ENCODE assay signal across 8 cellular contexts in genomic region chr2:121297217-121297830, GRCh38. TPM values are rescaled to one million over a fixed set of nuclear protein-coding genes. Genes with fewer than 3 reads are reported as not detected.
A peak's percentile ranks its signal among the peaks of the same experiment; 100 is the strongest.
DNase-seq lines count a peak whose midpoint lies in the region; ATAC-seq and TF ChIP-seq lines count a peak whose summit lies in the region.

No MANE protein-coding gene starts in this region.

- no peaks in the 10 kb centered on the region for H3K9me3 ChIP-seq in PC-3 (ENCODE audit: low read length)
- H3K9me3 ChIP-seq in esophagus muscularis mucosa = no peaks in the 10 kb centered on the region
- no peaks in the 10 kb centered on the region for H3K9me3 ChIP-seq in parathyroid adenoma (ENCODE audit: control insufficient read depth, low read length)

- H3K79me2 ChIP-seq in PC-3 (ENCODE audit: low read length) (no peaks in the 10 kb centered on the region), parathyroid adenoma (no peaks in the 10 kb centered on the region)

- ATAC-seq in HG03342 (IDR thresholded peaks at IDR 0.05; ENCODE audit: unreplicated experiment) = peak; percentile 78
- peak; percentile 96 for ATAC-seq in PC-3
- ATAC-seq in HG03439 (IDR thresholded peaks at IDR 0.05; ENCODE audit: unreplicated experiment) = no peak
- ATAC-seq in GM21381 (IDR thresholded peaks at IDR 0.05; ENCODE audit: unreplicated experiment) = no peak

- TF ChIP-seq POLR2A in esophagus muscularis mucosa (IDR thresholded peaks at IDR 0.05; ENCODE audit: low read depth) = no peak

- BruUV-seq in PC-3 (replicated peaks; lab: Mats Ljungman, UMichigan) = no TSS peak

- H3K36me3 ChIP-seq in GM06990 (ENCODE audit: control insufficient read depth, insufficient read depth, low read length) (no peaks in the 10 kb centered on the region), PC-3 (ENCODE audit: low read depth, low read length) (no peaks in the 10 kb centered on the region), esophagus muscularis mucosa (no peaks in the 10 kb centered on the region), parathyroid adenoma (ENCODE audit: control insufficient read depth, insufficient read depth, low read length) (no peaks in the 10 kb centered on the region)

- H3K27me3 ChIP-seq in GM06990 (replicated peaks; ENCODE audit: control insufficient read depth, insufficient read depth, low read length) (no peaks in the 10 kb centered on the region), PC-3 (ENCODE audit: low read length) (no peaks in the 10 kb centered on the region), esophagus muscularis mucosa (peaks cover 0 to 17% (median 0%) of the 10 kb centered on the region in 4 donors), parathyroid adenoma (ENCODE audit: control insufficient read depth, insufficient read depth, low read length) (no peaks in the 10 kb centered on the region)

- no peak overlapping the region for H3K9ac ChIP-seq in PC-3 (ENCODE audit: low read length)
- H3K9ac ChIP-seq in parathyroid adenoma = no peak overlapping the region

- peak overlapping the region; percentile 46; the same call in 1 of the 2 replicates for H2AFZ ChIP-seq in PC-3 (ENCODE audit: low read length)
- no peak overlapping the region for H2AFZ ChIP-seq in parathyroid adenoma

- H3K4me2 ChIP-seq in PC-3 (ENCODE audit: low read length) (no peak overlapping the region), parathyroid adenoma (ENCODE audit: low read length) (no peak overlapping the region)

- no peaks in the 10 kb centered on the region for H4K20me1 ChIP-seq in PC-3 (ENCODE audit: low read length)

- DNase-seq in GM06990 (ENCODE audit: extremely low read depth, insufficient read length) = no peak
- peak; percentile 54 for DNase-seq in PC-3
- no peak for DNase-seq in esophagus muscularis mucosa (ENCODE audit: extremely low spot score)
- DNase-seq in activated naive CD4-positive, alpha-beta T cell treated with anti-CD3 and anti-CD28 coated beads, Interleukin-2, amount 50 U/mL, for 16 hours = no peak

- H3K9me2 ChIP-seq in PC-3 (replicated peaks; ENCODE audit: low read length) = no peaks in the 10 kb centered on the region

- no peak overlapping the region for H3K27ac ChIP-seq in PC-3 (ENCODE audit: low read length)
- H3K27ac ChIP-seq in esophagus muscularis mucosa (replicated peaks in 1 of 4) = no peak overlapping the region
- no peak overlapping the region for H3K27ac ChIP-seq in parathyroid adenoma

- no peak for TF ChIP-seq EP300 in esophagus muscularis mucosa (IDR thresholded peaks at IDR 0.05)

- intact Hi-C loops in PC-3 (cut with micrococcal nuclease) = no loop called here
- intact Hi-C loops in esophagus muscularis mucosa (cut with DNase I) = no loop called here

- CTCF ChIA-PET in PC-3 (lab: Charles Lee) = interaction anchor here (0.9 to 1.0 kb wide), 2 partner anchors 18 to 169 kb away, joined by 3 to 6 read pairs; no protein-coding TSS in a partner anchor

- 51% methylated on average over 9 of the region's 9 CpGs for WGBS in esophagus muscularis mucosa

- no peaks in the 10 kb centered on the region for H3K4me1 ChIP-seq in PC-3 (ENCODE audit: insufficient read depth, low read length)
- no peaks in the 10 kb centered on the region for H3K4me1 ChIP-seq in esophagus muscularis mucosa
- no peaks in the 10 kb centered on the region for H3K4me1 ChIP-seq in parathyroid adenoma

- POLR2A ChIA-PET in PC-3 (lab: Charles Lee; ENCODE audit: unreplicated experiment) = interaction anchor here (0.6 kb wide), 1 partner anchor 434 kb away, joined by 3 read pairs; no protein-coding TSS in a partner anchor

- no peak overlapping the region for H3K4me3 ChIP-seq in GM06990 (replicated peaks; ENCODE audit: low read depth, low read length)
- H3K4me3 ChIP-seq in PC-3 (ENCODE audit: low read length) = no peak overlapping the region
- no peak overlapping the region for H3K4me3 ChIP-seq in esophagus muscularis mucosa
- H3K4me3 ChIP-seq in parathyroid adenoma (ENCODE audit: low read depth, low read length) = no peak overlapping the region

- no peaks in the 10 kb centered on the region for H3F3A ChIP-seq in PC-3 (ENCODE audit: low read length, unreplicated experiment)

- TF ChIP-seq CTCF in GM06990 (IDR thresholded peaks at IDR 0.05; ENCODE audit: insufficient read depth, low read length, poor library complexity, severe bottlenecking) = peak; percentile 61
- TF ChIP-seq CTCF in PC-3 (conservative IDR thresholded peaks at IDR 0.05; ENCODE audit: low read depth, low read length) = peak; percentile 75
- peak in 2 of 3 experiments; percentile 18 to 43 for TF ChIP-seq CTCF in esophagus muscularis mucosa (IDR thresholded peaks at IDR 0.05)
- peak; percentile 39 for TF ChIP-seq CTCF in parathyroid adenoma (IDR thresholded peaks at IDR 0.05)

RNA-seq across cellular contexts. Expression of gene TFCP2L1, which starts 12.3 kb away (rescaled TPM):
- total RNA-seq in PC-3 (2014; rRNA removed) (2.4 and 3.5 TPM in 2 replicates), esophagus muscularis mucosa (1 to 10 TPM in 1 of 4 donors, under 1 TPM in 3; 0.39 to 1.6 (median 0.46) TPM)

Comparison
In these comparisons a context has a peak if more than half of its experiments do, and no peak if none do; other contexts are left out.
1. ATAC-seq: peak in HG03342 (single experiment) and PC-3 (single experiment); none in HG03439 (single experiment) and GM21381 (single experiment).
2. Peak in every context shown above with its lines, with median percentiles within 50 percentile points of each other: CTCF ChIP-seq.